Comparison of ENCODE assay signal across 12 cellular contexts in genomic region chr2:12818416-12819097, GRCh38.
DNase-seq lines count a peak whose midpoint lies in the region; ATAC-seq and TF ChIP-seq lines count a peak whose summit lies in the region.
"Had no signal": no experiment of that assay in that cellular context is flagged by ENCODE, and none has a peak within 500 bp of the region (broad histone marks: within the 10 kb centered on the region; RNA-seq: fewer than 3 reads in every experiment).

No MANE protein-coding gene starts in this region.

- no peaks in the 10 kb centered on the region for H3K27me3 Mint-ChIP-seq in endothelial cell (ENCODE audit: unreplicated experiment)
- H3K27me3 Mint-ChIP-seq: type B pancreatic cell had no signal

- 69 to 84% methylated on average over 11 of the region's 11 CpGs for WGBS in lung, 2 donors

- POLR2A ChIA-PET in PC-3 (lab: Charles Lee; ENCODE audit: unreplicated experiment), result no interaction called here

- no peaks in the 10 kb centered on the region for H3K79me2 ChIP-seq in PC-3 (ENCODE audit: low read length)

- H3K9me2 ChIP-seq in PC-3 (replicated peaks; ENCODE audit: low read length), result no peaks in the 10 kb centered on the region

- no peak for TF ChIP-seq CTCF in PC-3 (conservative IDR thresholded peaks at IDR 0.05; ENCODE audit: low read depth, low read length)
- TF ChIP-seq CTCF in lung (IDR thresholded peaks at IDR 0.05; ENCODE audit: control extremely low read depth, extremely low read depth), result no peak
- no peak for TF ChIP-seq CTCF in endothelial cell (IDR thresholded peaks at IDR 0.05; ENCODE audit: unreplicated experiment)

- no peak overlapping the region for H3K27ac Mint-ChIP-seq in endothelial cell (ENCODE audit: unreplicated experiment)
- H3K27ac Mint-ChIP-seq: type B pancreatic cell had no signal

- no peaks in the 10 kb centered on the region for H3K9me3 ChIP-seq in PC-3 (ENCODE audit: low read length)
- no peaks in the 10 kb centered on the region for H3K9me3 ChIP-seq in lung (ENCODE audit: control insufficient read depth in 2 of 2, insufficient read depth in 1 of 2, low read length in 1 of 2)
- no peaks in the 10 kb centered on the region for H3K9me3 ChIP-seq in subcutaneous abdominal adipose tissue (ENCODE audit: control insufficient read depth in 5 of 5, low read length in 5 of 5)

- no peak overlapping the region for H3K4me3 Mint-ChIP-seq in endothelial cell (ENCODE audit: unreplicated experiment)
- H3K4me3 Mint-ChIP-seq: brain, type B pancreatic cell had no signal

- H3K27me3 ChIP-seq in PC-3 (ENCODE audit: low read length) (no peaks in the 10 kb centered on the region), lung (ENCODE audit: control insufficient read depth, insufficient read depth) (no peaks in the 10 kb centered on the region), subcutaneous abdominal adipose tissue (ENCODE audit: control insufficient read depth in 5 of 5, insufficient read depth in 4 of 5, low read length in 5 of 5) (no peaks in the 10 kb centered on the region)

- no peak overlapping the region for H3K4me3 ChIP-seq in PC-3 (ENCODE audit: low read length)
- H3K4me3 ChIP-seq in lung, result no peak overlapping the region
- H3K4me3 ChIP-seq in subcutaneous abdominal adipose tissue (ENCODE audit: low read depth in 1 of 5, low read length in 5 of 5), result no peak overlapping the region

- H2AFZ ChIP-seq in PC-3 (ENCODE audit: low read length), result no peak overlapping the region

- no peaks in the 10 kb centered on the region for H3K9me3 Mint-ChIP-seq in endothelial cell (ENCODE audit: unreplicated experiment)
- H3K9me3 Mint-ChIP-seq: type B pancreatic cell had no signal

- peaks cover 5% of the 10 kb centered on the region for H3K4me1 Mint-ChIP-seq in endothelial cell (ENCODE audit: unreplicated experiment)

- H3K4me2 ChIP-seq in PC-3 (ENCODE audit: low read length), result peak overlapping the region; percentile 43

- peaks cover 29% of the 10 kb centered on the region for H3K4me1 ChIP-seq in PC-3 (ENCODE audit: insufficient read depth, low read length)
- peaks cover 10 to 34% of the 10 kb centered on the region in 2 donors for H3K4me1 ChIP-seq in lung (ENCODE audit: control insufficient read depth in 2 of 2, insufficient read depth in 2 of 2, low read length in 2 of 2)
- peaks cover 9 to 21% (median 13%) of the 10 kb centered on the region in 5 donors for H3K4me1 ChIP-seq in subcutaneous abdominal adipose tissue (ENCODE audit: control insufficient read depth in 5 of 5, insufficient read depth in 5 of 5, low read length in 5 of 5)

- H3K36me3 Mint-ChIP-seq in endothelial cell (ENCODE audit: low read depth, unreplicated experiment), result no peaks in the 10 kb centered on the region
- H3K36me3 Mint-ChIP-seq: brain, type B pancreatic cell had no signal

- H3F3A ChIP-seq in PC-3 (ENCODE audit: low read length, unreplicated experiment), result no peaks in the 10 kb centered on the region

- no TSS peak for BruUV-seq in PC-3 (replicated peaks; lab: Mats Ljungman, UMichigan)

- CTCF ChIA-PET in PC-3 (lab: Charles Lee), result no interaction called here

- H4K20me1 ChIP-seq in PC-3 (ENCODE audit: low read length), result no peaks in the 10 kb centered on the region

- no peak overlapping the region for H3K9ac ChIP-seq in PC-3 (ENCODE audit: low read length)
- H3K9ac ChIP-seq in subcutaneous abdominal adipose tissue (ENCODE audit: low read length in 5 of 5), result no peak overlapping the region

- H3K27ac ChIP-seq in PC-3 (ENCODE audit: low read length) (no peak overlapping the region), lung (ENCODE audit: low read depth in 1 of 2, low read length in 1 of 2) (peak overlapping the region; percentile 85 to 97), subcutaneous abdominal adipose tissue (ENCODE audit: low read depth, low read length) (peak overlapping the region; percentile 74)
- H3K27ac ChIP-seq: RWPE1, VCaP had no signal

- intact Hi-C loops in PC-3 (cut with micrococcal nuclease), result no loop called here

- ATAC-seq in PC-3 (no peak), lung (ENCODE audit: insufficient read depth, low FRiP score) (no peak), HG02884 (IDR thresholded peaks at IDR 0.05; ENCODE audit: unreplicated experiment) (no peak), HG02870 (IDR thresholded peaks at IDR 0.05; ENCODE audit: unreplicated experiment) (no peak), HG03135 (IDR thresholded peaks at IDR 0.05; ENCODE audit: unreplicated experiment) (no peak)

- DNase-seq in PC-3 (no peak), dermis blood vessel endothelial cell (peak; percentile 44), lung (ENCODE audit: low spot score) (no peak), endothelial cell (ENCODE audit: low spot score) (no peak)

- H3K36me3 ChIP-seq in PC-3 (ENCODE audit: low read depth, low read length), result no peaks in the 10 kb centered on the region
- no peaks in the 10 kb centered on the region for H3K36me3 ChIP-seq in lung (ENCODE audit: control insufficient read depth in 2 of 2, insufficient read depth in 2 of 2, low read length in 2 of 2)
- H3K36me3 ChIP-seq in subcutaneous abdominal adipose tissue (ENCODE audit: control insufficient read depth in 5 of 5, insufficient read depth in 5 of 5, low read length in 5 of 5), result no peaks in the 10 kb centered on the region
